ENCODE assay signal across 9 cellular contexts in genomic region chr11:13105237-13105844, GRCh38.
A peak's percentile ranks its signal among the peaks of the same experiment; 100 is the strongest.
DNase-seq lines count a peak whose midpoint lies in the region; ATAC-seq and TF ChIP-seq lines count a peak whose summit lies in the region.
"Had no signal": no experiment of that assay in that cellular context is flagged by ENCODE, and none has a peak within 500 bp of the region (broad histone marks: within the 10 kb centered on the region; RNA-seq: fewer than 3 reads in every experiment).

No MANE protein-coding gene starts in this region.

- POLR2A ChIA-PET in activated CD4-positive, alpha-beta memory T cell treated with anti-CD3 and anti-CD28 coated beads for 36 hours (lab: Charles Lee) = no interaction called here

- H3K36me3 ChIP-seq in right lobe of liver = no peaks in the 10 kb centered on the region
- H3K36me3 ChIP-seq: Peyer's patch had no signal

- no peak overlapping the region for H3K4me3 ChIP-seq in right lobe of liver
- H3K4me3 ChIP-seq: Peyer's patch had no signal

- ATAC-seq in GM19023 (IDR thresholded peaks at IDR 0.05; ENCODE audit: unreplicated experiment) (peak; percentile 48), HG03159 (IDR thresholded peaks at IDR 0.05; ENCODE audit: unreplicated experiment) (peak; percentile 71), right lobe of liver (peak in 3 of 4 donors; percentile 41 to 59 (median 55)), GM19455 (IDR thresholded peaks at IDR 0.05; ENCODE audit: unreplicated experiment) (no peak), GM18519 (IDR thresholded peaks at IDR 0.05; ENCODE audit: low FRiP score, unreplicated experiment) (no peak)

- no peaks in the 10 kb centered on the region for H3K4me1 Mint-ChIP-seq in activated CD4-positive, alpha-beta memory T cell treated with anti-CD3 and anti-CD28 coated beads for 36 hours (ENCODE audit: low read depth)

- intact Hi-C loops in right lobe of liver (cut with DNase I) = no loop called here
- intact Hi-C loops in activated CD4-positive, alpha-beta memory T cell treated with anti-CD3 and anti-CD28 coated beads for 36 hours (cut with micrococcal nuclease) = no loop called here

- H3K36me3 Mint-ChIP-seq in activated CD4-positive, alpha-beta memory T cell treated with anti-CD3 and anti-CD28 coated beads for 36 hours = no peaks in the 10 kb centered on the region

- peak; percentile 84 for DNase-seq in NCI-H345 treated with DMSO at 0.1 percent for 48 hours (lab: John Stamatoyannopoulos, UW; ENCODE audit: unreplicated experiment)
- DNase-seq in right lobe of liver = peak in 1 of 3 donors; percentile 30
- DNase-seq in activated CD4-positive, alpha-beta memory T cell treated with anti-CD3 and anti-CD28 coated beads for 36 hours = no peak
- no peak for DNase-seq in T-helper 2 cell

- TF ChIP-seq CTCF in right lobe of liver (IDR thresholded peaks at IDR 0.05) = no peak

- H3K27me3 ChIP-seq in right lobe of liver = no peaks in the 10 kb centered on the region
- H3K27me3 ChIP-seq: Peyer's patch had no signal

- H3K4me1 ChIP-seq in right lobe of liver = no peaks in the 10 kb centered on the region
- H3K4me1 ChIP-seq: Peyer's patch had no signal

- no peak for TF ChIP-seq POLR2A in right lobe of liver (IDR thresholded peaks at IDR 0.05)

- H3K9me3 ChIP-seq in right lobe of liver = no peaks in the 10 kb centered on the region

- H3K27ac Mint-ChIP-seq in activated CD4-positive, alpha-beta memory T cell treated with anti-CD3 and anti-CD28 coated beads for 36 hours = no peak overlapping the region

- CTCF ChIA-PET in activated CD4-positive, alpha-beta memory T cell treated with anti-CD3 and anti-CD28 coated beads for 36 hours (lab: Charles Lee) = no interaction called here

- peaks cover 11% of the 10 kb centered on the region for H3K9me3 Mint-ChIP-seq in activated CD4-positive, alpha-beta memory T cell treated with anti-CD3 and anti-CD28 coated beads for 36 hours

- H3K27me3 Mint-ChIP-seq in activated CD4-positive, alpha-beta memory T cell treated with anti-CD3 and anti-CD28 coated beads for 36 hours = peaks cover 22% of the 10 kb centered on the region

- no peak overlapping the region for H3K4me3 Mint-ChIP-seq in activated CD4-positive, alpha-beta memory T cell treated with anti-CD3 and anti-CD28 coated beads for 36 hours

- WGBS in right lobe of liver (ENCODE audit: insufficient coverage, low coverage, low lambda C conversion rate, missing lambda C conversion rate) = 17% methylated on average over 4 of the region's 4 CpGs

- no peak overlapping the region for H3K27ac ChIP-seq in right lobe of liver
- H3K27ac ChIP-seq: Peyer's patch had no signal

Comparison
In these comparisons a context has a peak if more than half of its experiments do, and no peak if none do; other contexts are left out.
1. ATAC-seq: peak in GM19023 (single experiment), HG03159 (single experiment) and right lobe of liver (3 of 4); none in GM19455 (single experiment) and GM18519 (single experiment).